ENCODE assay signal across 27 cellular contexts in genomic region chr11:61744181-61744580, GRCh38.
"Had no signal": no experiment of that assay in that cellular context is flagged by ENCODE, and none has a peak within 500 bp of the region (broad histone marks: within the 10 kb centered on the region; RNA-seq: fewer than 3 reads in every experiment).

No MANE protein-coding gene starts in this region.

- H3K36me3 ChIP-seq: neutrophil, thoracic aorta, transverse colon had no signal

- H3K9me3 Mint-ChIP-seq: endodermal cell; memory B cell; mesothelial cell of epicardium; natural killer cell treated with Interleukin-12 subunit alpha and Interleukin-12 subunit beta and Interleukin-15 and Interleukin-18, amount 100 ng/mL, for 72 hours; stimulated activated naive B cell treated with anti-CD40 and anti-IgM and Interleukin-4, amounts not matched to agents 10 μg/mL and 1 μg/mL and 100 μg/mL, for 72 hours; stimulated activated naive CD8-positive, alpha-beta T cell treated with anti-CD3 and anti-CD28 coated beads, Interleukin-15, amount 100 ng/mL, for 72 hours had no signal

- H3K27ac Mint-ChIP-seq: endodermal cell; memory B cell; mesothelial cell of epicardium; natural killer cell treated with Interleukin-12 subunit alpha and Interleukin-12 subunit beta and Interleukin-15 and Interleukin-18, amount 100 ng/mL, for 72 hours; stimulated activated naive B cell treated with anti-CD40 and anti-IgM and Interleukin-4, amounts not matched to agents 10 μg/mL and 1 μg/mL and 100 μg/mL, for 72 hours; stimulated activated naive CD8-positive, alpha-beta T cell treated with anti-CD3 and anti-CD28 coated beads, Interleukin-15, amount 100 ng/mL, for 72 hours had no signal

- H3K36me3 Mint-ChIP-seq: memory B cell; natural killer cell treated with Interleukin-12 subunit alpha and Interleukin-12 subunit beta and Interleukin-15 and Interleukin-18, amount 100 ng/mL, for 72 hours; stimulated activated naive B cell treated with anti-CD40 and anti-IgM and Interleukin-4, amounts not matched to agents 10 μg/mL and 1 μg/mL and 100 μg/mL, for 72 hours had no signal

- H3K9me3 ChIP-seq: heart left ventricle, left ventricle myocardium inferior, lower lobe of right lung, neutrophil, psoas muscle, thoracic aorta, transverse colon had no signal

- H3K4me1 Mint-ChIP-seq: memory B cell; stimulated activated naive B cell treated with anti-CD40 and anti-IgM and Interleukin-4, amounts not matched to agents 10 μg/mL and 1 μg/mL and 100 μg/mL, for 72 hours had no signal

- FAIRE-seq: colon, endothelial cell of umbilical vein, keratinocyte had no signal

- ATAC-seq: heart left ventricle; left cardiac atrium; lower lobe of right lung; natural killer cell treated with Interleukin-12 subunit alpha and Interleukin-12 subunit beta and Interleukin-15 and Interleukin-18, amount 100 ng/mL, for 72 hours; psoas muscle; sciatic nerve; stimulated activated naive B cell treated with anti-CD40 and anti-IgM and Interleukin-4, amounts not matched to agents 10 μg/mL and 1 μg/mL and 100 μg/mL, for 72 hours; stimulated activated naive CD8-positive, alpha-beta T cell treated with anti-CD3 and anti-CD28 coated beads, Interleukin-15, amount 100 ng/mL, for 72 hours had no signal

- H3K4me3 Mint-ChIP-seq: endodermal cell; memory B cell; mesothelial cell of epicardium; natural killer cell treated with Interleukin-12 subunit alpha and Interleukin-12 subunit beta and Interleukin-15 and Interleukin-18, amount 100 ng/mL, for 72 hours; stimulated activated naive B cell treated with anti-CD40 and anti-IgM and Interleukin-4, amounts not matched to agents 10 μg/mL and 1 μg/mL and 100 μg/mL, for 72 hours; stimulated activated naive CD8-positive, alpha-beta T cell treated with anti-CD3 and anti-CD28 coated beads, Interleukin-15, amount 100 ng/mL, for 72 hours had no signal

- H3K27me3 ChIP-seq: heart left ventricle, transverse colon had no signal

- H3K4me3 ChIP-seq: heart left ventricle, left ventricle myocardium inferior, lower lobe of right lung, psoas muscle, skin epidermis, thoracic aorta, transverse colon had no signal

- H3K27ac ChIP-seq: heart left ventricle, left ventricle myocardium inferior, lower lobe of right lung, neutrophil, psoas muscle, skin epidermis, thoracic aorta, transverse colon had no signal

- H3K27me3 Mint-ChIP-seq: natural killer cell treated with Interleukin-12 subunit alpha and Interleukin-12 subunit beta and Interleukin-15 and Interleukin-18, amount 100 ng/mL, for 72 hours had no signal

- DNase-seq: cerebellar nuclear complex; dermis blood vessel endothelial cell; endodermal cell; erythroblast; foreskin melanocyte; heart left ventricle; hippocampal formation; left cardiac atrium; left ventricle myocardium inferior; lower lobe of right lung; psoas muscle; retina; stimulated activated CD4-positive, alpha-beta T cell treated with anti-CD3 and anti-CD28 coated beads, Interleukin-2, amount 100 ng/mL, for 24 hours; stimulated activated CD4-positive, alpha-beta T cell treated with anti-CD3 and anti-CD28 coated beads, Interleukin-4, amount 100 ng/mL, for 4 hours; stimulated activated naive B cell treated with anti-CD40 and anti-IgM and Interleukin-4, amounts not matched to agents 10 μg/mL and 1 μg/mL and 100 μg/mL, for 72 hours; stimulated activated naive CD8-positive, alpha-beta T cell treated with anti-CD3 and anti-CD28 coated beads, Interleukin-15, amount 100 ng/mL, for 72 hours; transverse colon had no signal
